9 cellular contexts compared by ENCODE assay signal in genomic region chr20:62368629-62369507, GRCh38. TPM values are rescaled to one million over a fixed set of nuclear protein-coding genes. Genes with fewer than 3 reads are reported as not detected.
A peak's percentile ranks its signal among the peaks of the same experiment; 100 is the strongest.
DNase-seq lines count a peak whose midpoint lies in the region; ATAC-seq and TF ChIP-seq lines count a peak whose summit lies in the region.
"Had no signal": no experiment of that assay in that cellular context is flagged by ENCODE, and none has a peak within 500 bp of the region (broad histone marks: within the 10 kb centered on the region; RNA-seq: fewer than 3 reads in every experiment).

No MANE protein-coding gene starts in this region.

- H3K27me3 Mint-ChIP-seq in endodermal cell (ENCODE audit: insufficient read depth) = peaks cover 3% of the 10 kb centered on the region

- no peaks in the 10 kb centered on the region for H3K36me3 Mint-ChIP-seq in endodermal cell (ENCODE audit: low read depth)

- H3K4me1 Mint-ChIP-seq in endodermal cell = peaks cover 16% of the 10 kb centered on the region

- peak; percentile 83 for TF ChIP-seq CTCF in endodermal cell (conservative IDR thresholded peaks at IDR 0.05)

- peak overlapping the region; percentile 51 for H3K27ac ChIP-seq in endodermal cell (ENCODE audit: low read depth, low read length)
- H3K27ac ChIP-seq in muscle layer of duodenum (ENCODE audit: low read length) = no peak overlapping the region

- H3K27me3 ChIP-seq in endodermal cell (ENCODE audit: control insufficient read depth, insufficient read depth, low read length, poor library complexity, severe bottlenecking) (no peaks in the 10 kb centered on the region), muscle layer of duodenum (ENCODE audit: low read depth, low read length) (peaks cover 4% of the 10 kb centered on the region)

- H3K36me3 ChIP-seq in endodermal cell (ENCODE audit: control insufficient read depth, insufficient read depth, low read length) (no peaks in the 10 kb centered on the region), muscle layer of duodenum (ENCODE audit: control insufficient read depth in 1 of 2, insufficient read depth in 2 of 2, low read length in 2 of 2) (no peaks in the 10 kb centered on the region)

- peak overlapping the region; percentile 25 for H3K9ac ChIP-seq in endodermal cell (ENCODE audit: extremely low read depth, low read length, poor library complexity, severe bottlenecking)

- H3K9me3 Mint-ChIP-seq in endodermal cell = peaks cover 2% of the 10 kb centered on the region

- peak overlapping the region; percentile 53 for H3K4me3 Mint-ChIP-seq in endodermal cell

- H3K27ac Mint-ChIP-seq in endodermal cell = peak overlapping the region; percentile 44

- DNase-seq in GM03348 (ENCODE audit: low spot score) (peak; percentile 70), NCI-H526 treated with DMSO at 0.1 percent for 48 hours (lab: John Stamatoyannopoulos, UW) (peak; percentile 31), endodermal cell (peak; percentile 90), Kasumi-1 (lab: John Stamatoyannopoulos, UW) (no peak)

- WGBS in endodermal cell (ENCODE audit: insufficient coverage in 1 of 2, insufficient read length in 1 of 2), 2 experiments = 6 to 7% methylated on average over 7 to 26 of the region's 26 CpGs

- ATAC-seq in GM21825 (IDR thresholded peaks at IDR 0.05; ENCODE audit: unreplicated experiment) = no peak
- ATAC-seq in GM21381 (IDR thresholded peaks at IDR 0.05; ENCODE audit: unreplicated experiment) = no peak
- ATAC-seq in GM21515 (IDR thresholded peaks at IDR 0.05; ENCODE audit: unreplicated experiment) = no peak

- H3K4me1 ChIP-seq in endodermal cell (ENCODE audit: control insufficient read depth, insufficient read depth, low read length) (peaks cover 30% of the 10 kb centered on the region), muscle layer of duodenum (ENCODE audit: control insufficient read depth in 1 of 2, insufficient read depth in 2 of 2, low read length in 2 of 2) (peaks cover 4 to 76% of the 10 kb centered on the region in 2 donors)

- H3K4me3 ChIP-seq in endodermal cell (ENCODE audit: low read length) (peak overlapping the region; percentile 71), muscle layer of duodenum (ENCODE audit: low read depth in 1 of 2, low read length in 2 of 2) (peak overlapping the region; percentile 3 to 88)

- no peaks in the 10 kb centered on the region for H3K9me3 ChIP-seq in endodermal cell (ENCODE audit: control insufficient read depth, low read length)
- no peaks in the 10 kb centered on the region for H3K9me3 ChIP-seq in muscle layer of duodenum (ENCODE audit: control insufficient read depth in 1 of 2, low read length in 2 of 2)

RNA-seq across cellular contexts. Expression of gene LAMA5, which starts 1.8 kb away (rescaled TPM):
- 100 to 1,000 TPM; 315 to 369 TPM for total RNA-seq in endodermal cell
- 95.9 TPM for polyA plus RNA-seq in endodermal cell (2013, experiment 1 of 2)
- 89.1 TPM for polyA plus RNA-seq in endodermal cell (2013, experiment 2 of 2)

RNA-seq across cellular contexts. Expression of gene RPS21, which starts 18.0 kb away (rescaled TPM):
- 1,000 to 10,000 TPM; 1,288 to 1,382 TPM for total RNA-seq in endodermal cell
- polyA plus RNA-seq in endodermal cell (2013, experiment 1 of 2) = 1,213 TPM
- polyA plus RNA-seq in endodermal cell (2013, experiment 2 of 2) = 1,212 TPM

RNA-seq across cellular contexts. Expression of gene CABLES2, which starts 38.2 kb away (rescaled TPM):
- 10 to 100 TPM; 10.4 to 15.6 TPM for total RNA-seq in endodermal cell
- polyA plus RNA-seq in endodermal cell (2013, experiment 1 of 2) = 13.5 TPM
- polyA plus RNA-seq in endodermal cell (2013, experiment 2 of 2) = 13.0 TPM

RNA-seq across cellular contexts. Expression of gene RBBP8NL, which starts 58.5 kb away (rescaled TPM):
- total RNA-seq in endodermal cell = under 1 TPM in 1 of 2 donors, not detected in 1; 0.40 TPM
- 0.07 TPM for polyA plus RNA-seq in endodermal cell (2013, experiment 1 of 2)
- 0.25 TPM for polyA plus RNA-seq in endodermal cell (2013, experiment 2 of 2)
- total RNA-seq: T-helper 2 cell treated with Interferon-gamma antibody and Interleukin-4, amounts not matched to agents 100 ng/mL and 5 ng/mL, for 36 hours had no signal

Comparison
In these comparisons a context has a peak if more than half of its experiments do, and no peak if none do; other contexts are left out.
1. DNase-seq: peak in GM03348 (single experiment), NCI-H526 treated with DMSO at 0.1 percent for 48 hours (single experiment) and endodermal cell (single experiment); none in Kasumi-1 (0 of 2).